ENCODE assay signal across 22 cellular contexts in the genomic region with DNA sequence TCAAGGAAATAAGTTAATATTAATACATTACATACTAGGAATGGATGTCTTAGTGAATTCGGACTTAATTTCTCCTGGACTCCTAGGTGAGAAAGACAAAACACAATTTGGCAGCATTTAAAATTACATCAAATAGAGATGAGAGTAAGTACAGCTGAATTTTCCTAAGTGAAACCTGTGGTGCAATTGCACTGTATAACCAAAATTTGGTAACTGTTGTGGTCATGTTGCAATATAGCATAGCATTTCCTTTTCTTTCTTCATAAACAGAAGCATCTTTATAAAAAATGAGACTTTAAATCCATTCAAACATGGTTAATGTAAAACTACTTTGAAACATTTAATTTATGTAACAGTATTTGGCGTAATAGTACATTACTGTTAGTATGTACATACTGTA. TPM values are rescaled to one million over a fixed set of nuclear protein-coding genes. Genes with fewer than 3 reads are reported as not detected.
A peak's percentile ranks its signal among the peaks of the same experiment; 100 is the strongest.
DNase-seq lines count a peak whose midpoint lies in the region; TF ChIP-seq lines count a peak whose summit lies in the region.
"Had no signal": no experiment of that assay in that cellular context is flagged by ENCODE, and none has a peak within 500 bp of the region (broad histone marks: within the 10 kb centered on the region; RNA-seq: fewer than 3 reads in every experiment).

No MANE protein-coding gene starts in this region.

- no peak overlapping the region for H3K4me3 ChIP-seq in AG10803 (ENCODE audit: low read length)
- no peak overlapping the region for H3K4me3 ChIP-seq in GM23248
- no peak overlapping the region for H3K4me3 ChIP-seq in PC-9
- H3K4me3 ChIP-seq: A549, Peyer's patch had no signal

- no peaks in the 10 kb centered on the region for H4K20me1 ChIP-seq in GM23248 (ENCODE audit: insufficient read depth)
- H4K20me1 ChIP-seq in PC-9 (ENCODE audit: insufficient read depth): no peaks in the 10 kb centered on the region

- BruUV-seq in PC-9 (replicated peaks; lab: Mats Ljungman, UMichigan): no TSS peak

- CTCF ChIA-PET in PC-9 (lab: Charles Lee): interaction anchor here (0.7 kb wide), 1 partner anchor 151 kb away, joined by 3 read pairs; no protein-coding TSS in a partner anchor

- no peak overlapping the region for H3K9ac ChIP-seq in GM23248

- intact Hi-C loops in PC-9 (cut with micrococcal nuclease; ENCODE audit: unreplicated experiment): no loop called here

- H3K36me3 ChIP-seq in GM23248 (ENCODE audit: low read depth): no peaks in the 10 kb centered on the region
- no peaks in the 10 kb centered on the region for H3K36me3 ChIP-seq in PC-9 (ENCODE audit: low read depth)
- H3K36me3 ChIP-seq: Peyer's patch had no signal

- H3K9me2 ChIP-seq in GM23248 (ENCODE audit: insufficient read depth): no peaks in the 10 kb centered on the region
- no peaks in the 10 kb centered on the region for H3K9me2 ChIP-seq in PC-9 (ENCODE audit: insufficient read depth)

- POLR2A ChIA-PET in PC-9 (lab: Charles Lee; ENCODE audit: unreplicated experiment): no interaction called here

- peaks cover 16% of the 10 kb centered on the region for H3K4me1 ChIP-seq in GM23248 (ENCODE audit: insufficient read depth)
- 0 out of 2 replicates have a peak, but pooled peaks cover 9% of the 10 kb centered on the region for H3K4me1 ChIP-seq in PC-9 (replicated peaks; ENCODE audit: insufficient read depth)
- H3K4me1 ChIP-seq: Peyer's patch had no signal

- H3K9me3 ChIP-seq in GM23248 (ENCODE audit: low read depth) (no peaks in the 10 kb centered on the region), PC-9 (ENCODE audit: insufficient read depth, low read depth) (no peaks in the 10 kb centered on the region; the same call in 1 of the 2 replicates)
- H3K9me3 ChIP-seq: A549, Caco-2, Peyer's patch had no signal

- DNase-seq in AG10803 (ENCODE audit: low read depth) (peak; percentile 34), GM23248 (peak; percentile 34), NOMO-1 treated with DMSO at 0.1 percent for 48 hours (lab: John Stamatoyannopoulos, UW; ENCODE audit: unreplicated experiment) (peak; percentile 51), fibroblast of peridontal ligament (ENCODE audit: extremely low read depth) (peak; percentile 74), NCI-H1105 (lab: John Stamatoyannopoulos, UW) (no peak), PC-9 (no peak)
- DNase-seq in stimulated activated naive CD4-positive, alpha-beta T cell treated with Interleukin-2 at 50 U/mL for 16 hours (lab: John Stamatoyannopoulos, UW): no peak
- DNase-seq: Caco-2; CD4-positive, alpha-beta memory T cell; DMS 273 treated with DMSO at 0.1 percent for 48 hours; DND-41; H9; KG1; NCI-H1417 treated with DMSO at 0.1 percent for 48 hours; NCI-H187 treated with DMSO at 0.1 percent for 48 hours; NCI-H2107; NCI-H446 treated with DMSO at 0.1 percent for 48 hours; NCI-H526 treated with DMSO at 0.1 percent for 48 hours; Peyer's patch; SW 1271; T-helper 17 cell had no signal

- H3K27ac ChIP-seq in GM23248: no peak overlapping the region
- H3K27ac ChIP-seq in PC-9: no peak overlapping the region
- H3K27ac ChIP-seq: A549, Peyer's patch had no signal

- no peak for TF ChIP-seq CTCF in AG10803 (conservative IDR thresholded peaks at IDR 0.05; ENCODE audit: low read length)
- no peak for TF ChIP-seq CTCF in PC-9 (conservative IDR thresholded peaks at IDR 0.05)

- H2AFZ ChIP-seq in GM23248 (no peak overlapping the region), PC-9 (no peak overlapping the region)

- 43 to 46% methylated on average over 2 of the region's 2 CpGs for WGBS in GM23248 (ENCODE audit: low coverage in 1 of 2, low lambda C conversion rate in 2 of 2, missing lambda C conversion rate in 2 of 2), 2 experiments

- H3K4me2 ChIP-seq in GM23248 (ENCODE audit: unreplicated experiment) (no peak overlapping the region), PC-9 (no peak overlapping the region)
- H3K4me2 ChIP-seq: A549 had no signal

- in situ Hi-C loops in GM23248 (cut with MboI): no loop called here

- H3K27me3 ChIP-seq in GM23248 (replicated peaks; ENCODE audit: insufficient read depth) (peaks cover 7% of the 10 kb centered on the region), PC-9 (ENCODE audit: insufficient read depth, low read depth) (no peaks in the 10 kb centered on the region)
- H3K27me3 ChIP-seq: Peyer's patch had no signal

- H3F3A ChIP-seq in GM23248 (ENCODE audit: insufficient read depth): peaks cover 15% of the 10 kb centered on the region
- peaks cover 3% of the 10 kb centered on the region; the same call in 1 of the 2 replicates for H3F3A ChIP-seq in PC-9 (ENCODE audit: insufficient read depth, low read depth)

- H3K79me2 ChIP-seq in GM23248 (ENCODE audit: insufficient read depth) (no peaks in the 10 kb centered on the region), PC-9 (ENCODE audit: low read depth) (no peaks in the 10 kb centered on the region)

RNA-seq across cellular contexts. Expression of gene PLCL2, which starts 15.1 kb away (rescaled TPM):
- 3.7 and 5.1 TPM in 2 replicates for total RNA-seq in GM23248 (2014; rRNA removed; shearing (Covaris generic))
- 1.4 TPM in 2 replicates for polyA plus RNA-seq in GM23248 (2016; fragmentation: Nextera tagmentation; extraction: Ambion mirVana)
- 4.4 and 4.6 TPM in 2 replicates for total RNA-seq in PC-9 (2021)

Comparison
In these comparisons a context has a peak if more than half of its experiments do, and no peak if none do; other contexts are left out.
1. DNase-seq: peak in AG10803 (single experiment), GM23248 (single experiment), NOMO-1 treated with DMSO at 0.1 percent for 48 hours (single experiment) and fibroblast of peridontal ligament (single experiment); none in NCI-H1105 (single experiment), stimulated activated naive CD4-positive, alpha-beta T cell treated with Interleukin-2 at 50 U/mL for 16 hours (single experiment) and PC-9 (0 of 2).